18 cellular contexts compared by ENCODE assay signal in genomic region chr3:142633073-142633472, GRCh38.
"Had no signal": no experiment of that assay in that cellular context is flagged by ENCODE, and none has a peak within 500 bp of the region (broad histone marks: within the 10 kb centered on the region; RNA-seq: fewer than 3 reads in every experiment).

No MANE protein-coding gene starts in this region.

- DNase-seq: activated CD4-positive, alpha-beta T cell treated with anti-CD3 and anti-CD28 coated beads, Interleukin-2, amount 50 U/mL, for 4 hours; activated CD4-positive, CD25-positive, alpha-beta regulatory T cell treated with anti-CD3 and anti-CD28 coated beads, Interleukin-2, amount 50 U/mL, for 72 hours; activated CD8-positive, alpha-beta memory T cell treated with anti-CD3 and anti-CD28 coated beads, Interleukin-2, amount 10 ng/mL, durations not matched to agents 7 days and 5 days; activated effector memory CD4-positive, alpha-beta T cell treated with Interleukin-2 at 50 U/mL for 16 hours; activated T-cell treated with anti-CD3 and anti-CD28 coated beads, Interleukin-2, amount 50 U/mL, for 24 hours; caudate nucleus; effector memory CD4-positive, alpha-beta T cell; gastrocnemius medialis; heart right ventricle; islet precursor cell; left lung; psoas muscle; right lobe of liver had no signal

- H3K27me3 ChIP-seq: gastrocnemius medialis, heart right ventricle, left lung, right lobe of liver, tibial nerve, vagina had no signal

- ATAC-seq: activated CD8-positive, alpha-beta memory T cell treated with anti-CD3 and anti-CD28 coated beads, Interleukin-2, amount 10 ng/mL, durations not matched to agents 7 days and 5 days; gastrocnemius medialis; heart right ventricle; left lung; psoas muscle; right lobe of liver; stimulated activated effector memory CD8-positive, alpha-beta T cell treated with anti-CD3 and anti-CD28 coated beads, Interleukin-12 subunit alpha, Interleukin-12 subunit beta, amount 100 ng/mL, for 72 hours had no signal

- H3K4me3 ChIP-seq: coronary artery, gastrocnemius medialis, heart right ventricle, left lung, psoas muscle, right lobe of liver, tibial nerve, vagina had no signal

- H3K27ac ChIP-seq: coronary artery, epithelial cell of prostate, gastrocnemius medialis, heart right ventricle, left lung, psoas muscle, right lobe of liver, tibial nerve, vagina had no signal
